ENCODE assay signal across 14 cellular contexts in the genomic region with DNA sequence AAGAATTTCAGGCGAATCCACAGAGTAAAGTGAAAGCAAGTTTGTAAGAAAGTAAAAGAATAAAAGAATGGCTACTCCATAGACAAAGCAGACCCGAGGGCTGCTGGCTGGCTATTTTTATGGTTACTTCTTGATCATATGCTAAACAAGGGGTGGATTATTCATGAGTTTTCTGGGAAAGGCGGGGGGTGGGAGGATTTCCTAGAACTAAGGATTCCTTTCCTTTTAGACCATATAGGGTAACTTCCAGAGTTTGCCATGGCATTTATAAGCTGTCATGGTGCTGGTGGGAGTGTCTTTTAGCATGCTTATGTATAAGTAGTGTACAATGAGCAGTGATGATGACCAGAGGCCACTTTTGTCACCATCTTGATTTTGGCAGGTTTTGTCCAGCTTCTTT. TPM values are rescaled to one million over a fixed set of nuclear protein-coding genes. Genes with fewer than 3 reads are reported as not detected.
DNase-seq lines count a peak whose midpoint lies in the region; ATAC-seq and TF ChIP-seq lines count a peak whose summit lies in the region.
"Had no signal": no experiment of that assay in that cellular context is flagged by ENCODE, and none has a peak within 500 bp of the region (broad histone marks: within the 10 kb centered on the region; RNA-seq: fewer than 3 reads in every experiment).

No MANE protein-coding gene starts in this region.

- TF ChIP-seq CTCF in PC-9 (conservative IDR thresholded peaks at IDR 0.05) (no peak), cardiac fibroblast (IDR thresholded peaks at IDR 0.05; ENCODE audit: low read depth, low read length) (no peak), testis (IDR thresholded peaks at IDR 0.05) (no peak)

- BruUV-seq in PC-9 (replicated peaks; lab: Mats Ljungman, UMichigan), result no TSS peak

- 72 to 77% methylated on average over 3 of the region's 3 CpGs for WGBS in testis, 2 donors

- DNase-seq in EH (ENCODE audit: low read depth) (peak; percentile 96), PC-9 (no peak), cardiac fibroblast (ENCODE audit: low read depth in 2 of 2) (peak; percentile 39 to 78), NCI-H1930 (lab: John Stamatoyannopoulos, UW) (no peak), testis (no peak), MV-4-11 (lab: John Stamatoyannopoulos, UW) (no peak)
- DNase-seq: amniotic stem cell, DMS153, glutamatergic neuron, NCI-H2107, pancreas had no signal

- peak overlapping the region; percentile 99 for H3K27ac ChIP-seq in PC-9
- no peak overlapping the region for H3K27ac ChIP-seq in testis
- H3K27ac ChIP-seq: pancreas had no signal

- POLR2A ChIA-PET in PC-9 (lab: Charles Lee; ENCODE audit: unreplicated experiment), result interaction anchor here (0.6 kb wide), 1 partner anchor 217 kb away, joined by 8 read pairs; no protein-coding TSS in a partner anchor

- H2AFZ ChIP-seq in PC-9 (0 out of 2 replicates have a peak overlapping the region, but pooled peaks have one; percentile 69), neuron (ENCODE audit: low read depth, low read length) (peak overlapping the region; percentile 70)

- H3K27me3 ChIP-seq in PC-9 (ENCODE audit: insufficient read depth, low read depth) (no peaks in the 10 kb centered on the region), neuron (ENCODE audit: insufficient read depth, low read length) (no peaks in the 10 kb centered on the region), testis (no peaks in the 10 kb centered on the region)
- H3K27me3 ChIP-seq: pancreas had no signal

- peaks cover 54% of the 10 kb centered on the region for H3F3A ChIP-seq in PC-9 (ENCODE audit: insufficient read depth, low read depth)

- H4K20me1 ChIP-seq in PC-9 (ENCODE audit: insufficient read depth), result no peaks in the 10 kb centered on the region

- peaks cover 5% of the 10 kb centered on the region; the same call in 1 of the 2 replicates for H3K79me2 ChIP-seq in PC-9 (ENCODE audit: low read depth)

- no peak for TF ChIP-seq POLR2A in testis (IDR thresholded peaks at IDR 0.05)

- H3K4me2 ChIP-seq in PC-9, result peak overlapping the region; percentile 95

- H3K4me1 ChIP-seq in PC-9 (replicated peaks; ENCODE audit: insufficient read depth) (peaks cover 64% of the 10 kb centered on the region), neuron (ENCODE audit: insufficient read depth, low read length) (peaks cover 17% of the 10 kb centered on the region), testis (peaks cover 13% of the 10 kb centered on the region)
- H3K4me1 ChIP-seq: pancreas had no signal

- H3K4me3 ChIP-seq in PC-9 (no peak overlapping the region; the same call in 1 of the 2 replicates), cardiac fibroblast (replicated peaks in 1 of 2; ENCODE audit: low read depth in 2 of 2, low read length in 2 of 2) (no peak overlapping the region), neuron (ENCODE audit: low read length) (no peak overlapping the region), testis (no peak overlapping the region)
- H3K4me3 ChIP-seq: pancreas had no signal

- CTCF ChIA-PET in PC-9 (lab: Charles Lee), result interaction anchor here (0.6 kb wide), 1 partner anchor 144 kb away, joined by 7 read pairs; the partner anchor contains the start of gene CHPF

- H3K9me3 ChIP-seq in PC-9 (ENCODE audit: insufficient read depth, low read depth) (no peaks in the 10 kb centered on the region), neuron (ENCODE audit: low read length) (peaks cover 2% of the 10 kb centered on the region), testis (no peaks in the 10 kb centered on the region)
- H3K9me3 ChIP-seq: pancreas had no signal

- H3K36me3 ChIP-seq in PC-9 (ENCODE audit: low read depth) (no peaks in the 10 kb centered on the region), neuron (ENCODE audit: insufficient read depth, low read length) (no peaks in the 10 kb centered on the region), testis (ENCODE audit: low read depth, missing control alignments) (no peaks in the 10 kb centered on the region)
- H3K36me3 ChIP-seq: pancreas had no signal

- no peaks in the 10 kb centered on the region for H3K9me2 ChIP-seq in PC-9 (ENCODE audit: insufficient read depth)

- no peak for ATAC-seq in HG03095 (IDR thresholded peaks at IDR 0.05; ENCODE audit: unreplicated experiment)
- ATAC-seq: pancreas had no signal

- intact Hi-C loops in PC-9 (cut with micrococcal nuclease; ENCODE audit: unreplicated experiment), result loop anchor here (5.0 kb wide), 1 partner anchor 525 kb away; the partner anchor contains the start of gene NHEJ1
- intact Hi-C loops in testis (cut with DNase I; ENCODE audit: low total_unique reads), result no loop called here

RNA-seq across cellular contexts. Expression of gene SLC4A3, which starts 59.8 kb away (rescaled TPM):
- 7.3 and 9.0 TPM in 2 replicates for total RNA-seq in PC-9 (2021)
- 10 to 100 TPM; 31.3 to 44.3 TPM for total RNA-seq in testis
- 15.1 TPM for polyA plus RNA-seq in testis (ENCODE audit: insufficient read depth, low read depth, low replicate concordance)
- total RNA-seq: B cell had no signal

Comparison
In these comparisons a context has a peak if more than half of its experiments do, and no peak if none do; other contexts are left out.
1. DNase-seq: peak in EH (single experiment) and cardiac fibroblast (2 of 2); none in PC-9 (0 of 2), NCI-H1930 (0 of 2), testis (single experiment) and MV-4-11 (single experiment).